17 cellular contexts compared by ENCODE assay signal in genomic region chr10:129605266-129605985, GRCh38.
DNase-seq lines count a peak whose midpoint lies in the region; ATAC-seq and TF ChIP-seq lines count a peak whose summit lies in the region.
"Had no signal": no experiment of that assay in that cellular context is flagged by ENCODE, and none has a peak within 500 bp of the region (broad histone marks: within the 10 kb centered on the region; RNA-seq: fewer than 3 reads in every experiment).

No MANE protein-coding gene starts in this region.

- H3K9me3 ChIP-seq in BLaER1 (no peaks in the 10 kb centered on the region), tibial artery (no peaks in the 10 kb centered on the region), Peyer's patch (no peaks in the 10 kb centered on the region)
- H3K9me3 ChIP-seq: left ventricle myocardium inferior, upper lobe of right lung had no signal

- H3K36me3 ChIP-seq in BLaER1: peaks cover 11% of the 10 kb centered on the region
- H3K36me3 ChIP-seq in tibial artery: no peaks in the 10 kb centered on the region
- H3K36me3 ChIP-seq in Peyer's patch: no peaks in the 10 kb centered on the region
- H3K36me3 ChIP-seq: left ventricle myocardium inferior, neural progenitor cell, upper lobe of right lung had no signal

- no peaks in the 10 kb centered on the region for H4K20me1 ChIP-seq in BLaER1

- TF ChIP-seq POLR2A in Peyer's patch (IDR thresholded peaks at IDR 0.05): no peak

- H3K27ac ChIP-seq in BLaER1: peak overlapping the region; percentile 72; the same call in 1 of the 2 replicates
- no peak overlapping the region for H3K27ac ChIP-seq in tibial artery
- H3K27ac ChIP-seq in Peyer's patch: peak overlapping the region in 2 of 4 donors; percentile 48 to 66
- H3K27ac ChIP-seq: HL-60, left ventricle myocardium inferior, neural progenitor cell, upper lobe of right lung, VCaP had no signal

- H3K4me1 ChIP-seq in BLaER1 (peaks cover 59% of the 10 kb centered on the region), tibial artery (no peaks in the 10 kb centered on the region), Peyer's patch (peaks cover 0 to 7% (median 0%) of the 10 kb centered on the region in 4 donors)
- H3K4me1 ChIP-seq: left ventricle myocardium inferior, upper lobe of right lung had no signal

- intact Hi-C loops in tibial artery (cut with DNase I; ENCODE audit: low total_unique reads): no loop called here

- H3K4me3 ChIP-seq in BLaER1 (no peak overlapping the region), choroid plexus epithelial cell (ENCODE audit: low read depth, low read length) (no peak overlapping the region), tibial artery (no peak overlapping the region), Peyer's patch (no peak overlapping the region)
- H3K4me3 ChIP-seq: left ventricle myocardium inferior, neural progenitor cell, upper lobe of right lung had no signal

- DNase-seq in choroid plexus epithelial cell (ENCODE audit: low read depth) (peak; percentile 21), tibial artery (no peak), SIG-M5 treated with dmso at 0.1 percent for 504 hours (lab: John Stamatoyannopoulos, UW; ENCODE audit: unreplicated experiment) (no peak), DMS79 (lab: John Stamatoyannopoulos, UW) (no peak), Peyer's patch (no peak)
- DNase-seq: ACHN, activated T-cell treated with anti-CD3 and anti-CD28 coated beads for 4 hours, DND-41, left ventricle myocardium inferior, NCI-H510A, upper lobe of right lung had no signal

- no peak overlapping the region for H3K9ac ChIP-seq in BLaER1
- H3K9ac ChIP-seq: neural progenitor cell had no signal

- H3K27me3 ChIP-seq in BLaER1 (no peaks in the 10 kb centered on the region), tibial artery (no peaks in the 10 kb centered on the region), Peyer's patch (no peaks in the 10 kb centered on the region)
- H3K27me3 ChIP-seq: neural progenitor cell, upper lobe of right lung had no signal

- H3K4me2 ChIP-seq in BLaER1: peak overlapping the region; percentile 67
- H3K4me2 ChIP-seq: neural progenitor cell had no signal

- TF ChIP-seq CTCF in choroid plexus epithelial cell (conservative IDR thresholded peaks at IDR 0.05; ENCODE audit: low read depth, low read length) (no peak), tibial artery (IDR thresholded peaks at IDR 0.05) (no peak), Peyer's patch (IDR thresholded peaks at IDR 0.05) (no peak)

- peak; percentile 48 for ATAC-seq in GM19035 (IDR thresholded peaks at IDR 0.05; ENCODE audit: unreplicated experiment)
- ATAC-seq in HG03039 (IDR thresholded peaks at IDR 0.05; ENCODE audit: unreplicated experiment): peak; percentile 49
- ATAC-seq: upper lobe of right lung had no signal
